In genomic region chrX:85037114-85037513, GRCh38 we compare ENCODE assay signal across 34 cellular contexts.
"Had no signal": no experiment of that assay in that cellular context is flagged by ENCODE, and none has a peak within 500 bp of the region (broad histone marks: within the 10 kb centered on the region; RNA-seq: fewer than 3 reads in every experiment).

No MANE protein-coding gene starts in this region.

- H3K9me3 ChIP-seq: adrenal gland had no signal

- FAIRE-seq: TTC549 had no signal

- ATAC-seq: activated CD8-positive, alpha-beta memory T cell treated with anti-CD3 and anti-CD28 coated beads, Interleukin-2, amount 10 ng/mL, durations not matched to agents 7 days and 5 days; activated CD8-positive, alpha-beta T cell treated with anti-CD3 and anti-CD28 coated beads for 36 hours had no signal

- H3K4me1 ChIP-seq: adrenal gland had no signal

- H3K4me3 ChIP-seq: adrenal gland, cardiac muscle cell had no signal

- H3K4me1 Mint-ChIP-seq: activated B cell treated with CpG ODN at 0.5 μM for 24 hours; activated CD4-positive, alpha-beta T cell treated with anti-CD3 and anti-CD28 coated beads, Interleukin-2, amount 10 ng/mL, durations not matched to agents 24 days and 14 days; activated CD8-positive, alpha-beta memory T cell treated with anti-CD3 and anti-CD28 coated beads, Interleukin-2, amount 10 ng/mL, durations not matched to agents 7 days and 5 days; brain had no signal

- DNase-seq: activated B cell treated with CpG ODN at 0.5 μM for 24 hours; activated CD4-positive, alpha-beta memory T cell treated with anti-CD3 and anti-CD28 coated beads for 36 hours; activated CD4-positive, alpha-beta T cell treated with anti-CD3 and anti-CD28 coated beads for 4 hours; activated CD4-positive, alpha-beta T cell treated with anti-CD3 and anti-CD28 coated beads, Interleukin-2, amount 10 ng/mL, durations not matched to agents 24 days and 14 days; activated CD4-positive, alpha-beta T cell treated with anti-CD3 and anti-CD28 coated beads, Interleukin-2, amount 50 U/mL, for 1 hour; activated CD4-positive, alpha-beta T cell treated with anti-CD3 and anti-CD28 coated beads, Interleukin-2, amount 50 U/mL, for 4 hours; activated CD4-positive, CD25-positive, alpha-beta regulatory T cell treated with anti-CD3 and anti-CD28 coated beads, Interleukin-2, amount 50 U/mL, for 72 hours; activated CD8-positive, alpha-beta memory T cell treated with anti-CD3 and anti-CD28 coated beads, Interleukin-2, amount 10 ng/mL, durations not matched to agents 7 days and 5 days; activated CD8-positive, alpha-beta memory T cell treated with anti-CD3 and anti-CD28 coated beads, Interleukin-2, amount 50 U/mL, for 48 hours; activated CD8-positive, alpha-beta T cell treated with anti-CD3 and anti-CD28 coated beads for 36 hours; activated effector memory CD4-positive, alpha-beta T cell treated with anti-CD3 and anti-CD28 coated beads, Interleukin-2, amount 50 U/mL, for 16 hours; activated gamma-delta T cell treated with Interleukin-2 at 50 U/mL for 16 hours; activated naive CD4-positive, alpha-beta T cell; activated naive CD4-positive, alpha-beta T cell treated with anti-CD3 and anti-CD28 coated beads for 36 hours; activated naive CD4-positive, alpha-beta T cell treated with anti-CD3 and anti-CD28 coated beads, Interleukin-2, amount 50 U/mL, for 16 hours; activated naive CD8-positive, alpha-beta T cell treated with anti-CD3 and anti-CD28 coated beads for 36 hours; activated T-cell treated with anti-CD3 and anti-CD28 coated beads, Interleukin-2, amount 50 U/mL, for 24 hours; activated T-cell treated with anti-CD3 and anti-CD28 coated beads, Interleukin-2, amount 50 U/mL, for 48 hours; adrenal gland; amniotic stem cell; aorta; caudate nucleus; cerebellar nuclear complex; T-helper 1 cell; T-helper 2 cell; T-helper 9 cell had no signal

- H3K4me3 Mint-ChIP-seq: activated B cell treated with CpG ODN at 0.5 μM for 24 hours; activated CD4-positive, alpha-beta memory T cell treated with anti-CD3 and anti-CD28 coated beads for 36 hours; activated CD4-positive, alpha-beta T cell treated with anti-CD3 and anti-CD28 coated beads, Interleukin-2, amount 10 ng/mL, durations not matched to agents 24 days and 14 days; activated CD8-positive, alpha-beta memory T cell treated with anti-CD3 and anti-CD28 coated beads, Interleukin-2, amount 10 ng/mL, durations not matched to agents 7 days and 5 days; activated CD8-positive, alpha-beta T cell treated with anti-CD3 and anti-CD28 coated beads for 36 hours; activated naive CD4-positive, alpha-beta T cell treated with anti-CD3 and anti-CD28 coated beads for 36 hours; activated naive CD8-positive, alpha-beta T cell treated with anti-CD3 and anti-CD28 coated beads for 36 hours; activated T-cell treated with anti-CD3 and anti-CD28 coated beads, Interleukin-2, amount 50 U/mL, for 24 hours; brain; central memory CD8-positive, alpha-beta T cell; T-helper 1 cell treated with Interleukin-12 subunit alpha and Interleukin-12 subunit beta and Interleukin-4 antibody, amounts not matched to agents 30 μg/mL and 1 μg/mL, for 36 hours; T-helper 2 cell treated with Interferon-gamma antibody and Interleukin-4, amounts not matched to agents 5 μg/mL and 100 μg/mL, for 36 hours had no signal

- H3K27ac Mint-ChIP-seq: activated B cell treated with CpG ODN at 0.5 μM for 24 hours; activated CD4-positive, alpha-beta memory T cell treated with anti-CD3 and anti-CD28 coated beads for 36 hours; activated CD4-positive, alpha-beta T cell treated with anti-CD3 and anti-CD28 coated beads, Interleukin-2, amount 10 ng/mL, durations not matched to agents 24 days and 14 days; activated CD8-positive, alpha-beta memory T cell treated with anti-CD3 and anti-CD28 coated beads, Interleukin-2, amount 10 ng/mL, durations not matched to agents 7 days and 5 days; activated CD8-positive, alpha-beta T cell treated with anti-CD3 and anti-CD28 coated beads for 36 hours; activated naive CD4-positive, alpha-beta T cell treated with anti-CD3 and anti-CD28 coated beads for 36 hours; activated naive CD4-positive, alpha-beta T cell treated with anti-CD3 and anti-CD28 coated beads, Interleukin-2, amount 50 U/mL, for 72 hours; activated naive CD8-positive, alpha-beta T cell treated with anti-CD3 and anti-CD28 coated beads for 36 hours; activated T-cell treated with anti-CD3 and anti-CD28 coated beads, Interleukin-2, amount 50 U/mL, for 24 hours; brain; T-helper 1 cell treated with Interleukin-12 subunit alpha and Interleukin-12 subunit beta and Interleukin-4 antibody, amounts not matched to agents 30 μg/mL and 1 μg/mL, for 36 hours; T-helper 2 cell treated with Interferon-gamma antibody and Interleukin-4, amounts not matched to agents 5 μg/mL and 100 μg/mL, for 36 hours had no signal

- H3K27me3 Mint-ChIP-seq: activated B cell treated with CpG ODN at 0.5 μM for 24 hours; activated CD4-positive, alpha-beta memory T cell treated with anti-CD3 and anti-CD28 coated beads for 36 hours; activated CD4-positive, alpha-beta T cell treated with anti-CD3 and anti-CD28 coated beads, Interleukin-2, amount 10 ng/mL, durations not matched to agents 24 days and 14 days; activated CD8-positive, alpha-beta memory T cell treated with anti-CD3 and anti-CD28 coated beads, Interleukin-2, amount 10 ng/mL, durations not matched to agents 7 days and 5 days; activated CD8-positive, alpha-beta T cell treated with anti-CD3 and anti-CD28 coated beads for 36 hours; activated naive CD8-positive, alpha-beta T cell treated with anti-CD3 and anti-CD28 coated beads for 36 hours; brain; central memory CD8-positive, alpha-beta T cell had no signal

- H3K36me3 ChIP-seq: adrenal gland, cardiac muscle cell had no signal

- H3K27ac ChIP-seq: adrenal gland, cardiac muscle cell, VCaP had no signal

- H3K27me3 ChIP-seq: adrenal gland, cardiac muscle cell had no signal
